ENCODE assay signal across 10 cellular contexts in the genomic region with DNA sequence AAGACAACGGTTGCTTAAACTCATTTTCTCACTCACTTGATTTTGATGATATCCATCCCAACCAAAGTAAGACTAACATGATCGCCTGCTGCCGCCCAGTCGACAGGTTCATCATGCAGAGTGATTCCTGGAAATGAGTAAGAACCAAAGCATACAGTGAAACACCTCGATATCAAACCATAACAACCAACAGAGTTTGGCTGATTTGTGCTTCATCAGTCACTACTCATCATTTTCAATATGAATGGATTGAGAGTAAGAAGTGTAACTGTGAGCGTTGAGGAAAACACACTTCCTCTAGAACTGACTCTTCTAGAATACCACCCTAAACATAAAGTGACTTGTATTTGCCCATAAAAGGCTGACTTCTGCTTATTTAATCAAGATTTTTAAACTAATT. TPM values are rescaled to one million over a fixed set of nuclear protein-coding genes. Genes with fewer than 3 reads are reported as not detected.
DNase-seq lines count a peak whose midpoint lies in the region; ATAC-seq, FAIRE-seq and TF ChIP-seq lines count a peak whose summit lies in the region.
"Had no signal": no experiment of that assay in that cellular context is flagged by ENCODE, and none has a peak within 500 bp of the region (broad histone marks: within the 10 kb centered on the region; RNA-seq: fewer than 3 reads in every experiment).

No MANE protein-coding gene starts in this region.

- 49% methylated on average over 6 of the region's 6 CpGs for WGBS in K562 (ENCODE audit: insufficient coverage, low coverage, missing lambda C conversion rate)

- H3K27me3 ChIP-seq in K562 (ENCODE audit: control insufficient read depth in 2 of 2, insufficient read depth in 2 of 2, low read length in 2 of 2), result no peaks in the 10 kb centered on the region
- H3K27me3 ChIP-seq: right lobe of liver had no signal

- CTCF ChIA-PET in K562 (lab: Yijun Ruan, JAX; ENCODE audit: low intra/inter-chr PET ratio), result no interaction called here

- H3K27ac ChIP-seq in K562 (ENCODE audit: extremely low read depth, low read depth, low read length), result 0 out of 3 replicates have a peak overlapping the region, but pooled peaks have one; percentile 1
- H3K27ac ChIP-seq: right lobe of liver had no signal

- H3K9me3 ChIP-seq in K562 (replicated peaks; ENCODE audit: control insufficient read depth, insufficient read depth, low read depth, low read length), result no peaks in the 10 kb centered on the region
- H3K9me3 ChIP-seq: right lobe of liver had no signal

- no peak for TF ChIP-seq EP300 in K562 (IDR thresholded peaks at IDR 0.05; ENCODE audit: low read length)

- no peak overlapping the region for H2AFZ ChIP-seq in K562 (ENCODE audit: low read depth, low read length)

- no peak for TF ChIP-seq POLR2A in GM18505 (IDR thresholded peaks at IDR 0.05; ENCODE audit: borderline replicate concordance, extremely low read depth, insufficient read depth, insufficient read length)
- no peak for TF ChIP-seq POLR2A in K562 (conservative IDR thresholded peaks at IDR 0.05)
- TF ChIP-seq POLR2A in H54 (IDR thresholded peaks at IDR 0.05; ENCODE audit: low read depth, low read length), result no peak

- in situ Hi-C loops in K562 (cut with MboI), result no loop called here

- intact Hi-C loops in K562 (cut with micrococcal nuclease), result no loop called here

- no peak for TF ChIP-seq RAD21 in K562 (CRISPR knock-in tag; conservative IDR thresholded peaks at IDR 0.05 in 1 of 2, IDR thresholded peaks at IDR 0.05 in 1 of 2)

- peaks cover 15% of the 10 kb centered on the region for H3K79me2 ChIP-seq in K562 (ENCODE audit: control insufficient read depth, insufficient read depth, low read length)

- peak; percentile 81 for ATAC-seq in GM18505 (IDR thresholded peaks at IDR 0.05; ENCODE audit: unreplicated experiment)
- peak; percentile 70 for ATAC-seq in GM21515 (IDR thresholded peaks at IDR 0.05; ENCODE audit: unreplicated experiment)
- ATAC-seq in HG03378 (IDR thresholded peaks at IDR 0.05; ENCODE audit: unreplicated experiment), result peak; percentile 89
- no peak for ATAC-seq in K562
- no peak for ATAC-seq in esophagus mucosa
- ATAC-seq: right lobe of liver had no signal

- no peaks in the 10 kb centered on the region for H4K20me1 ChIP-seq in K562 (replicated peaks; ENCODE audit: control insufficient read depth, insufficient read depth, low read length)

- DNase-seq in K562 (ENCODE audit: extremely low read depth in 1 of 4, low spot score in 3 of 4) (peak in 1 of 4 experiments; percentile 23), KG1 (lab: John Stamatoyannopoulos, UW) (no peak), H54 (ENCODE audit: insufficient read length, low spot score) (no peak), Ammon's horn (ENCODE audit: low spot score) (no peak)
- DNase-seq: NCI-H446, right lobe of liver had no signal

- peaks cover 0 to 20% of the 10 kb centered on the region in 2 experiments; a peak in 3 of 5 replicates for H3K4me1 ChIP-seq in K562 (replicated peaks in 1 of 2; ENCODE audit: control insufficient read depth in 2 of 2, insufficient read depth in 2 of 2, low read length in 2 of 2)

- POLR2A ChIA-PET in K562 (lab: Yijun Ruan, JAX), result interaction anchor here (2.2 kb wide), 1 partner anchor 10 kb away, joined by 4 read pairs; no protein-coding TSS in a partner anchor

- no peak overlapping the region for H3K4me3 ChIP-seq in K562
- H3K4me3 ChIP-seq: right lobe of liver had no signal

- no peak for TF ChIP-seq CTCF in K562 (IDR thresholded peaks at IDR 0.05 in 2 of 3, conservative IDR thresholded peaks at IDR 0.05 in 1 of 3; ENCODE audit: insufficient read depth in 2 of 3, low read depth in 1 of 3, low read length in 3 of 3)

- H3K9me1 ChIP-seq in K562 (ENCODE audit: control insufficient read depth, insufficient read depth, low read length), result no peaks in the 10 kb centered on the region

- FAIRE-seq in K562 (lab: Jason Lieb, UNC), result no peak
- FAIRE-seq in H54 (lab: Jason Lieb, UNC), result no peak

- H3K36me3 ChIP-seq in K562 (ENCODE audit: control insufficient read depth, insufficient read depth, low read length), result peaks cover 81% of the 10 kb centered on the region

- no peak overlapping the region for H3K9ac ChIP-seq in K562 (ENCODE audit: insufficient read depth in 1 of 2, low read depth in 2 of 2, low read length in 2 of 2)

- H3K4me2 ChIP-seq in K562 (ENCODE audit: insufficient read depth, low read length), result no peak overlapping the region

- BruUV-seq in K562 (replicated peaks; lab: Mats Ljungman, UMichigan), result no TSS peak

TF ChIP-seq in K562, 482 proteins besides CTCF, POLR2A, EP300 and RAD21:
- TF ChIP-seq, protein P1, sequence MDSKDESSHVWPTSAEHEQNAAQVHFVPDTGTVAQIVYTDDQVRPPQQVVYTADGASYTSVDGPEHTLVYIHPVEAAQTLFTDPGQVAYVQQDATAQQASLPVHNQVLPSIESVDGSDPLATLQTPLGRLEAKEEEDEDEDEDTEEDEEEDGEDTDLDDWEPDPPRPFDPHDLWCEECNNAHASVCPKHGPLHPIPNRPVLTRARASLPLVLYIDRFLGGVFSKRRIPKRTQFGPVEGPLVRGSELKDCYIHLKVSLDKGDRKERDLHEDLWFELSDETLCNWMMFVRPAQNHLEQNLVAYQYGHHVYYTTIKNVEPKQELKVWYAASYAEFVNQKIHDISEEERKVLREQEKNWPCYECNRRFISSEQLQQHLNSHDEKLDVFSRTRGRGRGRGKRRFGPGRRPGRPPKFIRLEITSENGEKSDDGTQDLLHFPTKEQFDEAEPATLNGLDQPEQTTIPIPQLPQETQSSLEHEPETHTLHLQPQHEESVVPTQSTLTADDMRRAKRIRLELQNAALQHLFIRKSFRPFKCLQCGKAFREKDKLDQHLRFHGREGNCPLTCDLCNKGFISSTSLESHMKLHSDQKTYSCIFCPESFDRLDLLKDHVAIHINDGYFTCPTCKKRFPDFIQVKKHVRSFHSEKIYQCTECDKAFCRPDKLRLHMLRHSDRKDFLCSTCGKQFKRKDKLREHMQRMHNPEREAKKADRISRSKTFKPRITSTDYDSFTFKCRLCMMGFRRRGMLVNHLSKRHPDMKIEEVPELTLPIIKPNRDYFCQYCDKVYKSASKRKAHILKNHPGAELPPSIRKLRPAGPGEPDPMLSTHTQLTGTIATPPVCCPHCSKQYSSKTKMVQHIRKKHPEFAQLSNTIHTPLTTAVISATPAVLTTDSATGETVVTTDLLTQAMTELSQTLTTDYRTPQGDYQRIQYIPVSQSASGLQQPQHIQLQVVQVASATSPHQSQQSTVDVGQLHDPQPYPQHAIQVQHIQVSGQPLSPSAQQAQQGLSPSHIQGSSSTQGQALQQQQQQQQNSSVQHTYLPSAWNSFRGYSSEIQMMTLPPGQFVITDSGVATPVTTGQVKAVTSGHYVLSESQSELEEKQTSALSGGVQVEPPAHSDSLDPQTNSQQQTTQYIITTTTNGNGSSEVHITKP (IDR thresholded peaks at IDR 0.05; ENCODE audit: partially characterized antibody), result peak; percentile 67
- no peak for TF ChIP-seq ZNF583 (CRISPR knock-in tag; IDR thresholded peaks at IDR 0.05)

RNA-seq across cellular contexts. Expression of a gene that starts 29.2 kb away (rescaled TPM):
- 0.55 and 0.74 TPM in 2 replicates for total RNA-seq in K562 (2011; cell fraction: chromatin; rRNA removed; ENCODE audit: low replicate concordance)
- not detected in 2 replicates for total RNA-seq in K562 (2011; cell fraction: nucleolus; rRNA removed)
- total RNA-seq in K562 (2011; cell fraction: nucleoplasm; rRNA removed), result 0.76 TPM in 1 of 2 replicates, not detected in the other
- total RNA-seq in K562 (2014; rRNA removed) (0.04 and 0.05 TPM in 2 replicates), K562 (2014; rRNA removed; fragmentation: Illumina TruSeq; extraction: Trizol) (0.04 TPM in 1 of 2 replicates, not detected in the other), K562 (2015; rRNA removed; fragmentation: Illumina TruSeq; extraction: Trizol) (0.18 and 0.19 TPM in 2 replicates), K562 (2021) (0.16 and 0.18 TPM in 2 replicates), esophagus mucosa (0.16 TPM)
- polyA plus RNA-seq in K562 (2011; rRNA removed) (0.03 and 0.08 TPM in 2 replicates), K562 (2014; fragmentation: Illumina TruSeq; extraction: Trizol) (0.08 TPM in 1 of 2 replicates, not detected in the other), K562 (2014; fragmentation: Nextera tagmentation; extraction: Ambion mirVana) (under 1 TPM in 1 of 2 experiments, not detected in 1; 0.03 TPM), K562 (2014; rRNA removed) (0.03 TPM in 2 replicates)
- polyA plus RNA-seq in K562 (2011; cell fraction: cytosol; rRNA removed), result 0.01 and 0.06 TPM in 2 replicates
- polyA plus RNA-seq in K562 (2011; cell fraction: nucleus; rRNA removed), result 0.21 TPM in 1 of 2 replicates, not detected in the other
- polyA plus RNA-seq in K562 (2012), result 0.04 and 0.05 TPM in 2 replicates
- 0.15 TPM in 1 of 2 replicates, not detected in the other for polyA minus RNA-seq in K562 (2011; rRNA and poly(A)+ RNA removed)
- not detected in 2 replicates for polyA minus RNA-seq in K562 (2011; cell fraction: cytosol; rRNA and poly(A)+ RNA removed)
- polyA minus RNA-seq in K562 (2011; cell fraction: nucleus; rRNA and poly(A)+ RNA removed), result 0.78 TPM in 1 of 2 replicates, not detected in the other

Comparison
In these comparisons a context has a peak if more than half of its experiments do, and no peak if none do; other contexts are left out.
1. ATAC-seq: peak in GM18505 (single experiment), GM21515 (single experiment) and HG03378 (single experiment); none in K562 (single experiment) and esophagus mucosa (single experiment).